10 cellular contexts compared by ENCODE assay signal in genomic region chr1:178057863-178058576, GRCh38. TPM values are rescaled to one million over a fixed set of nuclear protein-coding genes. Genes with fewer than 3 reads are reported as not detected.
DNase-seq lines count a peak whose midpoint lies in the region; ATAC-seq and TF ChIP-seq lines count a peak whose summit lies in the region.
"Had no signal": no experiment of that assay in that cellular context is flagged by ENCODE, and none has a peak within 500 bp of the region (broad histone marks: within the 10 kb centered on the region; RNA-seq: fewer than 3 reads in every experiment).

No MANE protein-coding gene starts in this region.

- peak overlapping the region; percentile 41; the same call in 1 of the 2 replicates for H2AFZ ChIP-seq in OCI-LY3 (ENCODE audit: low read depth, low read length)

- H3K4me2 ChIP-seq in OCI-LY3 (ENCODE audit: low read length): no peak overlapping the region

- no peaks in the 10 kb centered on the region for H3K27me3 ChIP-seq in A673 (replicated peaks; ENCODE audit: insufficient read depth, low read depth, low read length, poor library complexity)
- no peaks in the 10 kb centered on the region for H3K27me3 ChIP-seq in OCI-LY3 (ENCODE audit: low read depth, low read length)
- H3K27me3 ChIP-seq in esophagus squamous epithelium: no peaks in the 10 kb centered on the region
- H3K27me3 ChIP-seq in muscle layer of duodenum (ENCODE audit: low read depth, low read length): no peaks in the 10 kb centered on the region

- CTCF ChIA-PET in A673 (lab: Charles Lee): interaction anchor here (0.8 to 1.2 kb wide), 2 partner anchors 26 to 110 kb away, joined by 3 read pairs; no protein-coding TSS in a partner anchor

- BruUV-seq in A673 (replicated peaks; lab: Mats Ljungman, UMichigan): no TSS peak

- no peak overlapping the region for H3K4me3 ChIP-seq in A673 (ENCODE audit: low read depth, low read length, poor library complexity, severe bottlenecking)
- no peak overlapping the region for H3K4me3 ChIP-seq in OCI-LY3 (ENCODE audit: low read length)
- peak overlapping the region in 1 of 4 donors; percentile 27 for H3K4me3 ChIP-seq in esophagus squamous epithelium
- H3K4me3 ChIP-seq in muscle layer of duodenum (ENCODE audit: low read depth in 1 of 2, low read length in 2 of 2): no peak overlapping the region

- no peak overlapping the region for H3K9ac ChIP-seq in OCI-LY3 (ENCODE audit: low read length)

- intact Hi-C loops in A673 (cut with micrococcal nuclease; ENCODE audit: unreplicated experiment): no loop called here
- intact Hi-C loops in esophagus squamous epithelium (cut with DNase I): no loop called here

- DNase-seq in A673 (ENCODE audit: low spot score) (peak; percentile 71), esophagus squamous epithelium (lab: John Stamatoyannopoulos, UW) (no peak), NCI-H510A treated with DMSO at 0.1 percent for 48 hours (lab: John Stamatoyannopoulos, UW) (no peak)
- DNase-seq: activated CD8-positive, alpha-beta T cell treated with anti-CD3 and anti-CD28 coated beads, Interleukin-2, amount 10 ng/mL, durations not matched to agents 7 days and 5 days had no signal

- POLR2A ChIA-PET in A673 (lab: Charles Lee; ENCODE audit: low non-redundant PET): no interaction called here

- no peaks in the 10 kb centered on the region for H3K79me2 ChIP-seq in OCI-LY3 (ENCODE audit: low read length)

- no peak overlapping the region for H3K27ac ChIP-seq in A673 (ENCODE audit: low read depth, low read length, poor library complexity, severe bottlenecking)
- H3K27ac ChIP-seq in OCI-LY3 (ENCODE audit: low read length): no peak overlapping the region
- peak overlapping the region; percentile 41 to 77 (median 71) for H3K27ac ChIP-seq in esophagus squamous epithelium
- peak overlapping the region; percentile 17 for H3K27ac ChIP-seq in muscle layer of duodenum (ENCODE audit: low read length)
- H3K27ac ChIP-seq: C4-2B had no signal

- TF ChIP-seq POLR2A in esophagus squamous epithelium (IDR thresholded peaks at IDR 0.05): no peak

- H3K9me3 ChIP-seq in A673 (ENCODE audit: low read depth, low read length, poor library complexity, severe bottlenecking): no peaks in the 10 kb centered on the region
- H3K9me3 ChIP-seq in OCI-LY3 (ENCODE audit: insufficient read depth, low read length): no peaks in the 10 kb centered on the region
- no peaks in the 10 kb centered on the region for H3K9me3 ChIP-seq in esophagus squamous epithelium
- H3K9me3 ChIP-seq in muscle layer of duodenum (ENCODE audit: control insufficient read depth in 1 of 2, low read length in 2 of 2): no peaks in the 10 kb centered on the region

- H3K4me1 ChIP-seq in A673 (ENCODE audit: insufficient read depth, low read length, poor library complexity, severe bottlenecking) (peaks cover 34% of the 10 kb centered on the region), OCI-LY3 (ENCODE audit: low read length) (peaks cover 24% of the 10 kb centered on the region), esophagus squamous epithelium (peaks cover 39 to 80% (median 46%) of the 10 kb centered on the region in 3 donors), muscle layer of duodenum (ENCODE audit: control insufficient read depth in 1 of 2, insufficient read depth in 2 of 2, low read length in 2 of 2) (peaks cover 13 to 16% of the 10 kb centered on the region in 2 donors)

- H3K36me3 ChIP-seq in A673 (ENCODE audit: insufficient read depth, low read length, poor library complexity, severe bottlenecking): no peaks in the 10 kb centered on the region
- H3K36me3 ChIP-seq in OCI-LY3 (replicated peaks; ENCODE audit: low read depth, low read length): no peaks in the 10 kb centered on the region
- H3K36me3 ChIP-seq in esophagus squamous epithelium: no peaks in the 10 kb centered on the region
- H3K36me3 ChIP-seq in muscle layer of duodenum (ENCODE audit: control insufficient read depth in 1 of 2, insufficient read depth in 2 of 2, low read length in 2 of 2): no peaks in the 10 kb centered on the region

- WGBS in esophagus squamous epithelium, 2 donors: 54 to 57% methylated on average over 8 of the region's 8 CpGs

- TF ChIP-seq CTCF in A673 (conservative IDR thresholded peaks at IDR 0.05; ENCODE audit: low read depth, low read length): no peak
- TF ChIP-seq CTCF in OCI-LY3 (IDR thresholded peaks at IDR 0.05; ENCODE audit: low read depth, low read length): no peak
- no peak for TF ChIP-seq CTCF in esophagus squamous epithelium (IDR thresholded peaks at IDR 0.05)

- no peaks in the 10 kb centered on the region for H4K20me1 ChIP-seq in OCI-LY3 (ENCODE audit: insufficient read depth, low read length)

- ATAC-seq in GM18858 (IDR thresholded peaks at IDR 0.05; ENCODE audit: unreplicated experiment) (no peak), HG02798 (IDR thresholded peaks at IDR 0.05; ENCODE audit: poor library complexity, unreplicated experiment) (no peak), GM18868 (IDR thresholded peaks at IDR 0.05; ENCODE audit: unreplicated experiment) (no peak)
- ATAC-seq: activated CD8-positive, alpha-beta T cell treated with anti-CD3 and anti-CD28 coated beads, Interleukin-2, amount 10 ng/mL, durations not matched to agents 7 days and 5 days had no signal

RNA-seq across cellular contexts. Expression of gene RASAL2, which starts 35.9 kb away (rescaled TPM):
- total RNA-seq in A673 (2021) (8.2 and 8.3 TPM in 2 replicates), esophagus squamous epithelium (10 to 100 TPM; 20.4 to 29.8 (median 25.5) TPM)
- total RNA-seq: activated CD8-positive, alpha-beta T cell treated with anti-CD3 and anti-CD28 coated beads, Interleukin-2, amount 10 ng/mL, durations not matched to agents 7 days and 5 days had no signal

Comparison
In these comparisons a context has a peak if more than half of its experiments do, and no peak if none do; other contexts are left out.
1. H3K27ac ChIP-seq: peak in esophagus squamous epithelium (4 of 4) and muscle layer of duodenum (single experiment); none in A673 (single experiment) and OCI-LY3 (single experiment).